Comparison of ENCODE assay signal across 1 cellular context in genomic region chr2:9201185-9201891, GRCh38.
TF ChIP-seq lines count a peak whose summit lies in the region.

No MANE protein-coding gene starts in this region.

TF ChIP-seq in K562, 482 proteins besides CTCF, POLR2A, EP300 and RAD21 (continued from another document and continues in another):
- TF ChIP-seq, protein P1, sequence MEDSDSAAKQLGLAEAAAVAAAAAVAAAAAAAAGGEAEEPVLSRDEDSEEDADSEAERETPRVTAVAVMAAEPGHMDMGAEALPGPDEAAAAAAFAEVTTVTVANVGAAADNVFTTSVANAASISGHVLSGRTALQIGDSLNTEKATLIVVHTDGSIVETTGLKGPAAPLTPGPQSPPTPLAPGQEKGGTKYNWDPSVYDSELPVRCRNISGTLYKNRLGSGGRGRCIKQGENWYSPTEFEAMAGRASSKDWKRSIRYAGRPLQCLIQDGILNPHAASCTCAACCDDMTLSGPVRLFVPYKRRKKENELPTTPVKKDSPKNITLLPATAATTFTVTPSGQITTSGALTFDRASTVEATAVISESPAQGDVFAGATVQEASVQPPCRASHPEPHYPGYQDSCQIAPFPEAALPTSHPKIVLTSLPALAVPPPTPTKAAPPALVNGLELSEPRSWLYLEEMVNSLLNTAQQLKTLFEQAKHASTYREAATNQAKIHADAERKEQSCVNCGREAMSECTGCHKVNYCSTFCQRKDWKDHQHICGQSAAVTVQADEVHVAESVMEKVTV (CRISPR knock-in tag; IDR thresholded peaks at IDR 0.05): peak; percentile 14; the same call in 1 of the 2 replicates
- TF ChIP-seq TAF9B (IDR thresholded peaks at IDR 0.05; ENCODE audit: partially characterized antibody) (no peak), DPF2 (IDR thresholded peaks at IDR 0.05) (peak; percentile 92), PYGO2 (tag; IDR thresholded peaks at IDR 0.05) (no peak), CHD2 (IDR thresholded peaks at IDR 0.05; ENCODE audit: low read depth, low read length) (no peak), NR4A1 (CRISPR knock-in tag; IDR thresholded peaks at IDR 0.05) (no peak), NR4A1 (tag; IDR thresholded peaks at IDR 0.05) (0 out of 2 replicates have a peak, but pooled peaks have one; percentile 20), MCM7 (IDR thresholded peaks at IDR 0.05) (no peak), TAF1 (IDR thresholded peaks at IDR 0.05; ENCODE audit: control insufficient read depth, extremely low read depth, insufficient read depth, low read length, severe bottlenecking) (no peak), ZNF146 (CRISPR knock-in tag; IDR thresholded peaks at IDR 0.05; ENCODE audit: unreplicated experiment) (no peak), KLF6 (CRISPR knock-in tag; IDR thresholded peaks at IDR 0.05; ENCODE audit: borderline replicate concordance) (peak; percentile 79; the same call in 1 of the 2 replicates), ZBTB8A (IDR thresholded peaks at IDR 0.05; ENCODE audit: partially characterized antibody) (no peak), POU5F1 (IDR thresholded peaks at IDR 0.05; ENCODE audit: borderline replicate concordance, low read depth, low read length, partially characterized antibody) (no peak), ZNF354B (CRISPR knock-in tag; IDR thresholded peaks at IDR 0.05) (no peak), HDAC3 (IDR thresholded peaks at IDR 0.05; ENCODE audit: borderline replicate concordance, partially characterized antibody) (no peak), MYNN (IDR thresholded peaks at IDR 0.05) (0 out of 2 replicates have a peak, but pooled peaks have one; percentile 5), MYNN (CRISPR knock-in tag; IDR thresholded peaks at IDR 0.05) (no peak), RCOR1 (IDR thresholded peaks at IDR 0.05; ENCODE audit: borderline replicate concordance in 1 of 2, low read depth in 2 of 2, low read length in 2 of 2) (0 out of 4 replicates have a peak, but pooled peaks of 1 of the 2 experiments have one; percentile 43), HNRNPH1 (optimal IDR thresholded peaks at IDR 0.05; ENCODE audit: low read depth, low read length) (no peak), BACH1 (tag; IDR thresholded peaks at IDR 0.05) (peak; percentile 61; the same call in 1 of the 2 replicates), ZNF507 (tag; conservative IDR thresholded peaks at IDR 0.05) (no peak), CC2D1A (IDR thresholded peaks at IDR 0.05) (peak; percentile 56), NR1H2 (CRISPR knock-in tag; IDR thresholded peaks at IDR 0.05) (no peak), IRF2 (CRISPR knock-in tag; IDR thresholded peaks at IDR 0.05) (no peak), FOXM1 (IDR thresholded peaks at IDR 0.05; ENCODE audit: low read depth) (peak; percentile 77), FOXM1 (CRISPR knock-in tag; IDR thresholded peaks at IDR 0.05; ENCODE audit: low read depth) (no peak), REST (CRISPR knock-in tag; IDR thresholded peaks at IDR 0.05; ENCODE audit: low read depth) (no peak), SIRT6 (IDR thresholded peaks at IDR 0.05; ENCODE audit: low read depth, low read length) (no peak), HSF4 (CRISPR knock-in tag; IDR thresholded peaks at IDR 0.05; ENCODE audit: borderline replicate concordance) (0 out of 2 replicates have a peak, but pooled peaks have one; percentile 11), BRF1 (IDR thresholded peaks at IDR 0.05; ENCODE audit: borderline replicate concordance, extremely low read depth, insufficient read length) (no peak), FOSL1 (tag; conservative IDR thresholded peaks at IDR 0.05) (peak; percentile 67), ELK3 (CRISPR knock-in tag; IDR thresholded peaks at IDR 0.05) (no peak), TRIM28 (IDR thresholded peaks at IDR 0.05) (no peak), HDAC6 (IDR thresholded peaks at IDR 0.05; ENCODE audit: low read depth, low read length) (no peak), PCBP2 (IDR thresholded peaks at IDR 0.05; ENCODE audit: low read depth, low read length, poor library complexity, severe bottlenecking) (no peak), ZNF140 (CRISPR knock-in tag; IDR thresholded peaks at IDR 0.05) (no peak), MEF2D (tag; conservative IDR thresholded peaks at IDR 0.05; ENCODE audit: low read depth) (peak; percentile 56; the same call in 1 of the 2 replicates), ZNF3 (CRISPR knock-in tag; IDR thresholded peaks at IDR 0.05) (no peak), POLR2B (IDR thresholded peaks at IDR 0.05; ENCODE audit: low read depth, partially characterized antibody) (no peak), EP400 (IDR thresholded peaks at IDR 0.05) (peak; percentile 30; the same call in 1 of the 2 replicates), ZNF274 (IDR thresholded peaks at IDR 0.05; ENCODE audit: borderline replicate concordance, low read depth, low read length) (no peak), HNRNPLL (IDR thresholded peaks at IDR 0.05; ENCODE audit: low read depth, low read length, poor library complexity, severe bottlenecking) (no peak), ZNF124 (CRISPR knock-in tag; IDR thresholded peaks at IDR 0.05) (no peak), SIN3A (IDR thresholded peaks at IDR 0.05; ENCODE audit: borderline replicate concordance in 2 of 2, control insufficient read depth in 1 of 2, low read depth in 2 of 2, low read length in 2 of 2) (no peak), HDGF (IDR thresholded peaks at IDR 0.05) (no peak), DACH1 (IDR thresholded peaks at IDR 0.05; ENCODE audit: partially characterized antibody) (no peak), FOXJ2 (tag; IDR thresholded peaks at IDR 0.05) (no peak), NFYB (IDR thresholded peaks at IDR 0.05; ENCODE audit: extremely low read depth, insufficient read length) (no peak), MBD1 (CRISPR knock-in tag; IDR thresholded peaks at IDR 0.05) (0 out of 2 replicates have a peak, but pooled peaks have one; percentile 23), FIP1L1 (IDR thresholded peaks at IDR 0.05; ENCODE audit: low read depth, low read length, poor library complexity, severe bottlenecking) (no peak), BRD9 (IDR thresholded peaks at IDR 0.05; ENCODE audit: low read depth, partially characterized antibody) (no peak), GABPB2 (CRISPR knock-in tag; conservative IDR thresholded peaks at IDR 0.05) (no peak), ZBTB7A (IDR thresholded peaks at IDR 0.05; ENCODE audit: borderline replicate concordance, control insufficient read depth, low read depth, low read length) (no peak), NBN (IDR thresholded peaks at IDR 0.05; ENCODE audit: low read depth) (peak; percentile 53; the same call in 1 of the 2 replicates)
- TF ChIP-seq, protein P2, sequence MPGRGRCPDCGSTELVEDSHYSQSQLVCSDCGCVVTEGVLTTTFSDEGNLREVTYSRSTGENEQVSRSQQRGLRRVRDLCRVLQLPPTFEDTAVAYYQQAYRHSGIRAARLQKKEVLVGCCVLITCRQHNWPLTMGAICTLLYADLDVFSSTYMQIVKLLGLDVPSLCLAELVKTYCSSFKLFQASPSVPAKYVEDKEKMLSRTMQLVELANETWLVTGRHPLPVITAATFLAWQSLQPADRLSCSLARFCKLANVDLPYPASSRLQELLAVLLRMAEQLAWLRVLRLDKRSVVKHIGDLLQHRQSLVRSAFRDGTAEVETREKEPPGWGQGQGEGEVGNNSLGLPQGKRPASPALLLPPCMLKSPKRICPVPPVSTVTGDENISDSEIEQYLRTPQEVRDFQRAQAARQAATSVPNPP (IDR thresholded peaks at IDR 0.05; ENCODE audit: borderline replicate concordance, insufficient read depth, insufficient read length): no peak
- TF ChIP-seq, protein P3, sequence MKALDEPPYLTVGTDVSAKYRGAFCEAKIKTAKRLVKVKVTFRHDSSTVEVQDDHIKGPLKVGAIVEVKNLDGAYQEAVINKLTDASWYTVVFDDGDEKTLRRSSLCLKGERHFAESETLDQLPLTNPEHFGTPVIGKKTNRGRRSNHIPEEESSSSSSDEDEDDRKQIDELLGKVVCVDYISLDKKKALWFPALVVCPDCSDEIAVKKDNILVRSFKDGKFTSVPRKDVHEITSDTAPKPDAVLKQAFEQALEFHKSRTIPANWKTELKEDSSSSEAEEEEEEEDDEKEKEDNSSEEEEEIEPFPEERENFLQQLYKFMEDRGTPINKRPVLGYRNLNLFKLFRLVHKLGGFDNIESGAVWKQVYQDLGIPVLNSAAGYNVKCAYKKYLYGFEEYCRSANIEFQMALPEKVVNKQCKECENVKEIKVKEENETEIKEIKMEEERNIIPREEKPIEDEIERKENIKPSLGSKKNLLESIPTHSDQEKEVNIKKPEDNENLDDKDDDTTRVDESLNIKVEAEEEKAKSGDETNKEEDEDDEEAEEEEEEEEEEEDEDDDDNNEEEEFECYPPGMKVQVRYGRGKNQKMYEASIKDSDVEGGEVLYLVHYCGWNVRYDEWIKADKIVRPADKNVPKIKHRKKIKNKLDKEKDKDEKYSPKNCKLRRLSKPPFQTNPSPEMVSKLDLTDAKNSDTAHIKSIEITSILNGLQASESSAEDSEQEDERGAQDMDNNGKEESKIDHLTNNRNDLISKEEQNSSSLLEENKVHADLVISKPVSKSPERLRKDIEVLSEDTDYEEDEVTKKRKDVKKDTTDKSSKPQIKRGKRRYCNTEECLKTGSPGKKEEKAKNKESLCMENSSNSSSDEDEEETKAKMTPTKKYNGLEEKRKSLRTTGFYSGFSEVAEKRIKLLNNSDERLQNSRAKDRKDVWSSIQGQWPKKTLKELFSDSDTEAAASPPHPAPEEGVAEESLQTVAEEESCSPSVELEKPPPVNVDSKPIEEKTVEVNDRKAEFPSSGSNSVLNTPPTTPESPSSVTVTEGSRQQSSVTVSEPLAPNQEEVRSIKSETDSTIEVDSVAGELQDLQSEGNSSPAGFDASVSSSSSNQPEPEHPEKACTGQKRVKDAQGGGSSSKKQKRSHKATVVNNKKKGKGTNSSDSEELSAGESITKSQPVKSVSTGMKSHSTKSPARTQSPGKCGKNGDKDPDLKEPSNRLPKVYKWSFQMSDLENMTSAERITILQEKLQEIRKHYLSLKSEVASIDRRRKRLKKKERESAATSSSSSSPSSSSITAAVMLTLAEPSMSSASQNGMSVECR (CRISPR knock-in tag; IDR thresholded peaks at IDR 0.05): no peak
- TF ChIP-seq, protein P4, sequence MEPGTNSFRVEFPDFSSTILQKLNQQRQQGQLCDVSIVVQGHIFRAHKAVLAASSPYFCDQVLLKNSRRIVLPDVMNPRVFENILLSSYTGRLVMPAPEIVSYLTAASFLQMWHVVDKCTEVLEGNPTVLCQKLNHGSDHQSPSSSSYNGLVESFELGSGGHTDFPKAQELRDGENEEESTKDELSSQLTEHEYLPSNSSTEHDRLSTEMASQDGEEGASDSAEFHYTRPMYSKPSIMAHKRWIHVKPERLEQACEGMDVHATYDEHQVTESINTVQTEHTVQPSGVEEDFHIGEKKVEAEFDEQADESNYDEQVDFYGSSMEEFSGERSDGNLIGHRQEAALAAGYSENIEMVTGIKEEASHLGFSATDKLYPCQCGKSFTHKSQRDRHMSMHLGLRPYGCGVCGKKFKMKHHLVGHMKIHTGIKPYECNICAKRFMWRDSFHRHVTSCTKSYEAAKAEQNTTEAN (CRISPR knock-in tag; IDR thresholded peaks at IDR 0.05): no peak
